ENCODE assay signal across 21 cellular contexts in the genomic region with DNA sequence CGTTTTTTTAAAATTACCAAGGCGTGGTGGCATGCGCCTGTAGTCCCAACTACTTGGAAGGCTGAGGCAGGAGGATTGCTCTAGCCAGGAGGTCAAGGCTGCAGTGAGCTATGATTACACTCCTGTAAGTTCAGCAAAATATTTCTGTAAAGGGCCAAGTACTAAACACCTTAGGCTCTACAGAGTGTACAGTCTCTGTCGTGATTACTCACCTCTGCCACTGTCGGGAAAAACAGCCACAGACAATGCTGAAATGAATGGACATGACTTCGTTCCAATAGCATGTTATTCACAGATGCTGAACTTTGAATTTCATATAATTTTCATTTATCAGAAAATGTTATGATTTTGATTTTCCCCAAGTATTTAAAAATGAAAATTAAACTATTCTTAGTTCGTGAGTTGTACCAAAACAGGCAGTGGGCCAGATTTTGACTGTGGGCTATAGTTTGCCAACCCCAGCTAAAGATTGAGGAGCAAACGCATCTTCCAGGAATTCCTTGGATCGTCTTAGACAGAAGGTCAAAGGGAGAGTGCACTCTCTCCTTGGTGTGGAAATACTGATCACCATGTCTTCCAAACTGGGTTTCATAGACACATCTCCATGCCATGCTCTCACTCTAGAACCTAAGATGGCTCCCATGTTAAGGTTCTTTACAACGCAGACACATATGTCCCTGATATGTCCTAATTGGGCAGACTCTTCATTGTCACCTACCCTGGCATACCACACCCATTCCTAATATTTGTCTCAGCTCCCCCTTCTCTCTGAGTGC.
DNase-seq lines count a peak whose midpoint lies in the region; ATAC-seq, FAIRE-seq and TF ChIP-seq lines count a peak whose summit lies in the region.
"Had no signal": no experiment of that assay in that cellular context is flagged by ENCODE, and none has a peak within 500 bp of the region (broad histone marks: within the 10 kb centered on the region; RNA-seq: fewer than 3 reads in every experiment).

No MANE protein-coding gene starts in this region.

- H3K4me1 Mint-ChIP-seq in activated CD4-positive, alpha-beta T cell treated with anti-CD3 and anti-CD28 coated beads, Interleukin-2, amount 10 ng/mL, durations not matched to agents 24 days and 14 days = peaks cover 14% of the 10 kb centered on the region
- H3K4me1 Mint-ChIP-seq: central memory CD8-positive, alpha-beta T cell had no signal

- no peak for TF ChIP-seq RAD21 in A549 (conservative IDR thresholded peaks at IDR 0.05 in 1 of 2, IDR thresholded peaks at IDR 0.05 in 1 of 2)

- no peak for ATAC-seq in A549
- ATAC-seq: mucosa of descending colon had no signal

- no peaks in the 10 kb centered on the region for H3K36me3 ChIP-seq in brain microvascular endothelial cell (replicated peaks)
- H3K36me3 ChIP-seq: esophagus squamous epithelium, HAP-1, left ventricle myocardium inferior had no signal

- in situ Hi-C loops in brain microvascular endothelial cell (cut with HindIII; ENCODE audit: low pct_ligation_motif_present, low sequenced_read_pairs) = no loop called here

- DNase-seq in activated CD4-positive, alpha-beta T cell treated with anti-CD3 and anti-CD28 coated beads, Interleukin-2, amount 50 U/mL, for 48 hours = peak; percentile 29 to 57
- no peak for DNase-seq in activated CD4-positive, alpha-beta T cell treated with anti-CD3 and anti-CD28 coated beads, Interleukin-2, amount 10 ng/mL, durations not matched to agents 24 days and 14 days
- DNase-seq in A549 (ENCODE audit: low read depth in 1 of 2, low spot score in 1 of 2) (no peak), iris pigment epithelial cell (ENCODE audit: low read depth) (peak; percentile 54), GM10266 (ENCODE audit: extremely low spot score) (no peak), AML-193 (lab: John Stamatoyannopoulos, UW) (no peak), brain microvascular endothelial cell (no peak)
- peak; percentile 47 to 54 for DNase-seq in activated T-cell treated with anti-CD3 and anti-CD28 coated beads, Interleukin-2, amount 50 U/mL, for 48 hours
- DNase-seq: activated CD4-positive, alpha-beta T cell treated with anti-CD3 and anti-CD28 coated beads for 1 hour; effector CD4-positive, alpha-beta T cell; esophagus squamous epithelium; left ventricle myocardium inferior; mucosa of descending colon; NCI-H2107; NCI-H510A; SK-N-SH; T1000 had no signal

- CTCF ChIA-PET in A549 (lab: Yijun Ruan, JAX) = interaction anchor here (0.8 to 8.6 kb wide), 4 partner anchors 34 to 125 kb away, joined by 3 to 112 read pairs (median 20); partner anchors contain the start of gene BMERB1

- H3K27me3 ChIP-seq in brain microvascular endothelial cell (replicated peaks) = no peaks in the 10 kb centered on the region
- H3K27me3 ChIP-seq: esophagus squamous epithelium had no signal

- H3K4me2 ChIP-seq in A549 = no peak overlapping the region
- H3K4me2 ChIP-seq: SK-N-SH had no signal

- peaks cover 22% of the 10 kb centered on the region for H3K4me1 ChIP-seq in A549
- H3K4me1 ChIP-seq: HAP-1 had no signal

- no peak overlapping the region for H3K27ac Mint-ChIP-seq in activated CD4-positive, alpha-beta T cell treated with anti-CD3 and anti-CD28 coated beads, Interleukin-2, amount 10 ng/mL, durations not matched to agents 24 days and 14 days

- TF ChIP-seq POLR2A in A549 (IDR thresholded peaks at IDR 0.05; ENCODE audit: low read length) = no peak

- no peaks in the 10 kb centered on the region for H3K36me3 Mint-ChIP-seq in activated CD4-positive, alpha-beta T cell treated with anti-CD3 and anti-CD28 coated beads, Interleukin-2, amount 10 ng/mL, durations not matched to agents 24 days and 14 days (ENCODE audit: low read depth)
- H3K36me3 Mint-ChIP-seq: CD14-positive monocyte had no signal

- no peaks in the 10 kb centered on the region for H3K9me3 ChIP-seq in A549
- H3K9me3 ChIP-seq: esophagus squamous epithelium, HAP-1, left ventricle myocardium inferior, mucosa of descending colon, SK-N-SH had no signal

- intact Hi-C loops in activated CD4-positive, alpha-beta T cell treated with anti-CD3 and anti-CD28 coated beads, Interleukin-2, amount 10 ng/mL, durations not matched to agents 24 days and 14 days (cut with micrococcal nuclease) = loop anchor here (2.0 kb wide), 1 partner anchor 19 kb away; no protein-coding TSS in a partner anchor

- H3K27ac ChIP-seq in A549 = peak overlapping the region in 1 of 2 experiments; percentile 13; a peak in 2 of 6 replicates
- no peak overlapping the region for H3K27ac ChIP-seq in brain microvascular endothelial cell
- H3K27ac ChIP-seq: esophagus squamous epithelium, left ventricle myocardium inferior had no signal

- TF ChIP-seq CTCF in A549 (IDR thresholded peaks at IDR 0.05) (no peak), GM10266 (IDR thresholded peaks at IDR 0.05; ENCODE audit: control insufficient read depth, insufficient read depth, low read depth, missing control alignments) (no peak), brain microvascular endothelial cell (IDR thresholded peaks at IDR 0.05; ENCODE audit: low read depth, low read length, missing control alignments) (no peak)

- H3K27me3 Mint-ChIP-seq in activated CD4-positive, alpha-beta T cell treated with anti-CD3 and anti-CD28 coated beads, Interleukin-2, amount 10 ng/mL, durations not matched to agents 24 days and 14 days = no peaks in the 10 kb centered on the region
- H3K27me3 Mint-ChIP-seq: central memory CD8-positive, alpha-beta T cell had no signal

- WGBS in A549 (ENCODE audit: missing lambda C conversion rate) = 80% methylated on average over 10 of the region's 10 CpGs

- no peak for FAIRE-seq in A549 (lab: Jason Lieb, UNC)
- FAIRE-seq: GM12892 had no signal

- POLR2A ChIA-PET in A549 (lab: Yijun Ruan, JAX) = no interaction called here

- no peak for TF ChIP-seq EP300 in A549 (IDR thresholded peaks at IDR 0.05)

- no peak overlapping the region for H3K4me3 Mint-ChIP-seq in activated CD4-positive, alpha-beta T cell treated with anti-CD3 and anti-CD28 coated beads, Interleukin-2, amount 10 ng/mL, durations not matched to agents 24 days and 14 days
- H3K4me3 Mint-ChIP-seq: CD14-positive monocyte; central memory CD8-positive, alpha-beta T cell had no signal

- no peak overlapping the region for H3K4me3 ChIP-seq in A549
- no peak overlapping the region for H3K4me3 ChIP-seq in brain microvascular endothelial cell (ENCODE audit: low read depth, low read length)
- H3K4me3 ChIP-seq: esophagus squamous epithelium, HAP-1, left ventricle myocardium inferior, mucosa of descending colon had no signal

- no peaks in the 10 kb centered on the region for H3K9me3 Mint-ChIP-seq in activated CD4-positive, alpha-beta T cell treated with anti-CD3 and anti-CD28 coated beads, Interleukin-2, amount 10 ng/mL, durations not matched to agents 24 days and 14 days
- H3K9me3 Mint-ChIP-seq: central memory CD8-positive, alpha-beta T cell had no signal

TF ChIP-seq in A549, 52 proteins besides CTCF, POLR2A, EP300 and RAD21:
- peak; percentile 52; the same call in 1 of the 2 replicates for TF ChIP-seq KDM1A (IDR thresholded peaks at IDR 0.05; ENCODE audit: low read depth)
- TF ChIP-seq PHF8 (IDR thresholded peaks at IDR 0.05; ENCODE audit: borderline replicate concordance, low read depth) = no peak
- TF ChIP-seq ZFP36 (IDR thresholded peaks at IDR 0.05; ENCODE audit: borderline replicate concordance, partially characterized antibody) = peak; percentile 82

Comparison
In these comparisons a context has a peak if more than half of its experiments do, and no peak if none do; other contexts are left out.
1. DNase-seq: peak in activated CD4-positive, alpha-beta T cell treated with anti-CD3 and anti-CD28 coated beads, Interleukin-2, amount 50 U/mL, for 48 hours (2 of 2), activated T-cell treated with anti-CD3 and anti-CD28 coated beads, Interleukin-2, amount 50 U/mL, for 48 hours (2 of 2) and iris pigment epithelial cell (single experiment); none in activated CD4-positive, alpha-beta T cell treated with anti-CD3 and anti-CD28 coated beads, Interleukin-2, amount 10 ng/mL, durations not matched to agents 24 days and 14 days (single experiment), A549 (0 of 2), GM10266 (single experiment), AML-193 (0 of 2) and brain microvascular endothelial cell (single experiment).